ENCODE assay signal across 1 cellular context in genomic region chr19:42010245-42011126, GRCh38.
TF ChIP-seq lines count a peak whose summit lies in the region.

No MANE protein-coding gene starts in this region.

TF ChIP-seq in HEK293, 187 proteins besides CTCF, POLR2A, EP300 and RAD21 (continued from another document and continues in another):
- no peak for TF ChIP-seq ZNF645 (tag by site-specific recombination; IDR thresholded peaks at IDR 0.05)
- no peak for TF ChIP-seq MYNN (tag by site-specific recombination; IDR thresholded peaks at IDR 0.05; ENCODE audit: borderline replicate concordance)
- TF ChIP-seq ZNF473 (tag by site-specific recombination; IDR thresholded peaks at IDR 0.05): no peak
- TF ChIP-seq ZNF404 (tag by site-specific recombination; IDR thresholded peaks at IDR 0.05): no peak
- TF ChIP-seq ZNF23 (tag by site-specific recombination; IDR thresholded peaks at IDR 0.05; ENCODE audit: borderline replicate concordance): no peak
- TF ChIP-seq ZNF768 (tag by site-specific recombination; IDR thresholded peaks at IDR 0.05): no peak
- no peak; the same call in 1 of the 2 replicates for TF ChIP-seq ZNF449 (tag by site-specific recombination; IDR thresholded peaks at IDR 0.05)
- peak; percentile 93 for TF ChIP-seq PRDM10 (tag by site-specific recombination; IDR thresholded peaks at IDR 0.05)
- peak; percentile 15; the same call in 1 of the 2 replicates for TF ChIP-seq ZNF24 (tag by site-specific recombination; IDR thresholded peaks at IDR 0.05)
- TF ChIP-seq ZBTB7A (tag by site-specific recombination; IDR thresholded peaks at IDR 0.05; ENCODE audit: low read depth): no peak
- TF ChIP-seq ZNF19 (tag by site-specific recombination; IDR thresholded peaks at IDR 0.05; ENCODE audit: low read depth): no peak
- TF ChIP-seq PRDM4 (tag by site-specific recombination; IDR thresholded peaks at IDR 0.05): peak; percentile 45; the same call in 1 of the 2 replicates
- no peak for TF ChIP-seq ZNF843 (tag by site-specific recombination; IDR thresholded peaks at IDR 0.05)
- TF ChIP-seq KLF16 (tag by site-specific recombination; IDR thresholded peaks at IDR 0.05): peak; percentile 73; the same call in 1 of the 2 replicates
- no peak for TF ChIP-seq ZNF426 (tag by site-specific recombination; IDR thresholded peaks at IDR 0.05)
- TF ChIP-seq ZNF621 (tag by site-specific recombination; IDR thresholded peaks at IDR 0.05): no peak
- TF ChIP-seq KLF7 (tag by site-specific recombination; IDR thresholded peaks at IDR 0.05; ENCODE audit: borderline replicate concordance): no peak
- no peak for TF ChIP-seq TSHZ1 (tag by site-specific recombination; IDR thresholded peaks at IDR 0.05; ENCODE audit: borderline replicate concordance)
- TF ChIP-seq ZNF280C (tag by site-specific recombination; IDR thresholded peaks at IDR 0.05): no peak
- TF ChIP-seq INSM2 (tag by site-specific recombination; IDR thresholded peaks at IDR 0.05): no peak
- TF ChIP-seq ZNF514 (tag by site-specific recombination; IDR thresholded peaks at IDR 0.05): no peak
- no peak for TF ChIP-seq HOXA7 (CRISPR knock-in tag; IDR thresholded peaks at IDR 0.05; ENCODE audit: borderline replicate concordance)
- TF ChIP-seq GLIS2 (tag by site-specific recombination; IDR thresholded peaks at IDR 0.05): no peak
- TF ChIP-seq ZNF394 (tag by site-specific recombination; IDR thresholded peaks at IDR 0.05; ENCODE audit: borderline replicate concordance): no peak
- TF ChIP-seq ZNF18 (tag by site-specific recombination; IDR thresholded peaks at IDR 0.05): no peak
- TF ChIP-seq ZNF416 (tag by site-specific recombination; IDR thresholded peaks at IDR 0.05): no peak; the same call in 1 of the 2 replicates
- TF ChIP-seq ZNF2 (tag by site-specific recombination; IDR thresholded peaks at IDR 0.05): no peak
- no peak for TF ChIP-seq REPIN1 (tag by site-specific recombination; IDR thresholded peaks at IDR 0.05; ENCODE audit: low read depth)
- peak; percentile 76 for TF ChIP-seq ZNF398 (tag by site-specific recombination; IDR thresholded peaks at IDR 0.05)
- TF ChIP-seq ZBTB17 (tag by site-specific recombination; IDR thresholded peaks at IDR 0.05): peak; percentile 89
- no peak for TF ChIP-seq HOXC10 (CRISPR knock-in tag; IDR thresholded peaks at IDR 0.05)
- TF ChIP-seq ZNF311 (tag by site-specific recombination; IDR thresholded peaks at IDR 0.05; ENCODE audit: borderline replicate concordance): 0 out of 2 replicates have a peak, but pooled peaks have one; percentile 2
- TF ChIP-seq ZNF266 (tag by site-specific recombination; IDR thresholded peaks at IDR 0.05; ENCODE audit: low read depth): no peak
- TF ChIP-seq ZNF701 (tag by site-specific recombination; IDR thresholded peaks at IDR 0.05): 0 out of 2 replicates have a peak, but pooled peaks have one; percentile 31
- no peak for TF ChIP-seq KLF1 (tag by site-specific recombination; IDR thresholded peaks at IDR 0.05)
- TF ChIP-seq YY1 (tag by site-specific recombination; IDR thresholded peaks at IDR 0.05): no peak
- no peak for TF ChIP-seq PBX3 (CRISPR knock-in tag; IDR thresholded peaks at IDR 0.05)
- TF ChIP-seq SP7 (tag by site-specific recombination; IDR thresholded peaks at IDR 0.05): 0 out of 2 replicates have a peak, but pooled peaks have one; percentile 24
